In the genomic region with DNA sequence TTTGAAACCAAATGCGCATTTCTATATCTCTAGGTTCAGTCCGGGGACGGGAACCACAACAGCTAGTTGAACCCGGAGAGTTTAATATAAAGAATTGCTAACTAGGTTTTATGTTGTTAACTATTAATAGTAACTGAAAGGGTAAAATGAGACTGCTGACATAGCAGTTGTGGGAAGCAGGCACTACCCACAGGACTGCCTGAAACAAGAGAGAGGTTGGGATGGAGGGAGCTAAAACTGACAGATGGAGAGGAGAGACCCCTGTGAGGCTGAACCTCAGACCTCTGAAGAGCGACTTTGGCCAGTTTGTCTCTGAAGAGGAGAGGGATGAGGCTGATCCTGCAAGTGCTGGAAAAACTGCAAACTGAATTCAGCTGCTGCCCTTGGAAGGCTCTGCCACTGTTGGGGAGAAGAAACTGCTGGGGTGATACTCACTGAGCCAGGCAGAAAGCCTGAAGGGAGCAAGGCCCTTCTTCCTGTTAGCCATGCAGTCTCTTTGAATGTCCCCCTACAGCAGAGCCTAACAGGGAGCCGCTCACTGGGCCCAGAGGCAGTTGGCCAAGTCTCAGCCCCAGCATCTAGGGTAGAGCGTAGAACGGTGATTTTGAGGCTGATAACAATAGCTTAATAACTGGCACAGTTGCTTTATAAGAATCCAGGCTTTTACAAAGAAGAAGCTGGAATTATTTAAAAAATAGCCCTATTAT, we compare ENCODE assay signal across 22 cellular contexts.
"Had no signal": no experiment of that assay in that cellular context is flagged by ENCODE, and none has a peak within 500 bp of the region (broad histone marks: within the 10 kb centered on the region; RNA-seq: fewer than 3 reads in every experiment).

No MANE protein-coding gene starts in this region.

- H3K36me3 Mint-ChIP-seq: activated CD8-positive, alpha-beta memory T cell treated with anti-CD3 and anti-CD28 coated beads, Interleukin-2, amount 10 ng/mL, durations not matched to agents 7 days and 5 days; mesothelial cell of epicardium had no signal

- H3K27ac ChIP-seq: ascending aorta, colonic mucosa, esophagus muscularis mucosa, gastrocnemius medialis, left ventricle myocardium inferior, prostate gland, right atrium auricular region, thyroid gland had no signal

- H3K27me3 ChIP-seq: ascending aorta, colonic mucosa, dorsolateral prefrontal cortex, esophagus muscularis mucosa, gastrocnemius medialis, right atrium auricular region, thyroid gland had no signal

- H3K4me1 Mint-ChIP-seq: activated CD4-positive, alpha-beta T cell treated with anti-CD3 and anti-CD28 coated beads, Interleukin-2, amount 10 ng/mL, durations not matched to agents 24 days and 14 days; activated CD8-positive, alpha-beta memory T cell treated with anti-CD3 and anti-CD28 coated beads, Interleukin-2, amount 10 ng/mL, durations not matched to agents 7 days and 5 days; mesothelial cell of epicardium; naive thymus-derived CD8-positive, alpha-beta T cell had no signal

- H3K4me3 Mint-ChIP-seq: activated CD4-positive, alpha-beta T cell treated with anti-CD3 and anti-CD28 coated beads, Interleukin-2, amount 10 ng/mL, durations not matched to agents 24 days and 14 days; activated CD8-positive, alpha-beta memory T cell treated with anti-CD3 and anti-CD28 coated beads, Interleukin-2, amount 10 ng/mL, durations not matched to agents 7 days and 5 days; activated CD8-positive, alpha-beta T cell treated with anti-CD3 and anti-CD28 coated beads for 36 hours; effector memory CD8-positive, alpha-beta T cell; mesothelial cell of epicardium; naive thymus-derived CD8-positive, alpha-beta T cell; stimulated activated naive CD8-positive, alpha-beta T cell treated with anti-CD3 and anti-CD28 coated beads, Interleukin-15, Interleukin-2, amounts not matched to agents 100 ng/mL and 50 ng/mL, for 24 hours had no signal

- H3K27ac Mint-ChIP-seq: activated CD4-positive, alpha-beta T cell treated with anti-CD3 and anti-CD28 coated beads, Interleukin-2, amount 10 ng/mL, durations not matched to agents 24 days and 14 days; activated CD8-positive, alpha-beta memory T cell treated with anti-CD3 and anti-CD28 coated beads, Interleukin-2, amount 10 ng/mL, durations not matched to agents 7 days and 5 days; activated CD8-positive, alpha-beta T cell treated with anti-CD3 and anti-CD28 coated beads for 36 hours; effector memory CD8-positive, alpha-beta T cell; mesothelial cell of epicardium; naive thymus-derived CD8-positive, alpha-beta T cell; stimulated activated naive CD8-positive, alpha-beta T cell treated with anti-CD3 and anti-CD28 coated beads, Interleukin-15, Interleukin-2, amounts not matched to agents 100 ng/mL and 50 ng/mL, for 24 hours had no signal

- H3K4me1 ChIP-seq: ascending aorta, colonic mucosa, esophagus muscularis mucosa, gastrocnemius medialis, left ventricle myocardium inferior, prostate gland, right atrium auricular region, thyroid gland had no signal

- H3K27me3 Mint-ChIP-seq: activated CD4-positive, alpha-beta T cell treated with anti-CD3 and anti-CD28 coated beads, Interleukin-2, amount 10 ng/mL, durations not matched to agents 24 days and 14 days; activated CD8-positive, alpha-beta memory T cell treated with anti-CD3 and anti-CD28 coated beads, Interleukin-2, amount 10 ng/mL, durations not matched to agents 7 days and 5 days; activated CD8-positive, alpha-beta T cell treated with anti-CD3 and anti-CD28 coated beads for 36 hours; effector memory CD8-positive, alpha-beta T cell; stimulated activated naive CD8-positive, alpha-beta T cell treated with anti-CD3 and anti-CD28 coated beads, Interleukin-15, Interleukin-2, amounts not matched to agents 100 ng/mL and 50 ng/mL, for 24 hours had no signal

- H3K4me3 ChIP-seq: ascending aorta, colonic mucosa, dorsolateral prefrontal cortex, esophagus muscularis mucosa, gastrocnemius medialis, left ventricle myocardium inferior, prostate gland, right atrium auricular region, thyroid gland had no signal

- ATAC-seq: activated CD4-positive, CD25-positive, alpha-beta regulatory T cell treated with anti-CD3 and anti-CD28 coated beads, Interleukin-2, amount 50 U/mL, for 24 hours; activated CD8-positive, alpha-beta memory T cell treated with anti-CD3 and anti-CD28 coated beads, Interleukin-2, amount 10 ng/mL, durations not matched to agents 7 days and 5 days; activated CD8-positive, alpha-beta T cell treated with anti-CD3 and anti-CD28 coated beads for 36 hours; effector memory CD8-positive, alpha-beta T cell; gastrocnemius medialis; naive thymus-derived CD8-positive, alpha-beta T cell had no signal

- H3K36me3 ChIP-seq: ascending aorta, colonic mucosa, esophagus muscularis mucosa, gastrocnemius medialis, left ventricle myocardium inferior, prostate gland, right atrium auricular region, thyroid gland had no signal

- H3K9me3 Mint-ChIP-seq: activated CD4-positive, alpha-beta T cell treated with anti-CD3 and anti-CD28 coated beads, Interleukin-2, amount 10 ng/mL, durations not matched to agents 24 days and 14 days had no signal

- DNase-seq: activated CD4-positive, alpha-beta T cell treated with anti-CD3 and anti-CD28 coated beads, Interleukin-2, amount 10 ng/mL, durations not matched to agents 24 days and 14 days; activated CD8-positive, alpha-beta memory T cell treated with anti-CD3 and anti-CD28 coated beads, Interleukin-2, amount 10 ng/mL, durations not matched to agents 7 days and 5 days; activated CD8-positive, alpha-beta T cell treated with anti-CD3 and anti-CD28 coated beads for 36 hours; activated gamma-delta T cell; activated naive CD4-positive, alpha-beta T cell treated with anti-CD3 and anti-CD28 coated beads, Interleukin-2, amount 50 U/mL, for 16 hours; activated T-cell treated with anti-CD3 and anti-CD28 coated beads for 4 hours; colonic mucosa; dorsolateral prefrontal cortex; effector memory CD8-positive, alpha-beta T cell; gastrocnemius medialis; kidney glomerular epithelial cell; left ventricle myocardium inferior; naive thymus-derived CD8-positive, alpha-beta T cell; stimulated activated CD4-positive, alpha-beta T cell treated with anti-CD3 and anti-CD28 coated beads, Interleukin-4, amount 100 ng/mL, for 4 hours; thyroid gland had no signal

- H3K9me3 ChIP-seq: ascending aorta, colonic mucosa, esophagus muscularis mucosa, gastrocnemius medialis, left ventricle myocardium inferior, prostate gland, right atrium auricular region, thyroid gland had no signal
